In genomic region chr17:82271401-82271800, GRCh38 we compare ENCODE assay signal across 11 cellular contexts. TPM values are rescaled to one million over a fixed set of nuclear protein-coding genes. Genes with fewer than 3 reads are reported as not detected.
DNase-seq lines count a peak whose midpoint lies in the region; ATAC-seq and TF ChIP-seq lines count a peak whose summit lies in the region.
"Had no signal": no experiment of that assay in that cellular context is flagged by ENCODE, and none has a peak within 500 bp of the region (broad histone marks: within the 10 kb centered on the region; RNA-seq: fewer than 3 reads in every experiment).

No MANE protein-coding gene starts in this region.

- H3K9me3 Mint-ChIP-seq in HFFc6 (no peaks in the 10 kb centered on the region), brain (no peaks in the 10 kb centered on the region), naive B cell (no peaks in the 10 kb centered on the region)

- no peak for ATAC-seq in naive B cell (ENCODE audit: low read depth in 2 of 2)

- H3K27ac Mint-ChIP-seq in HFFc6 = no peak overlapping the region
- H3K27ac Mint-ChIP-seq in brain = peak overlapping the region in 3 of 5 experiments; percentile 15 to 98 (median 15)
- peak overlapping the region in 3 of 6 donors; percentile 47 to 92 (median 82) for H3K27ac Mint-ChIP-seq in naive B cell

- H3K36me3 ChIP-seq in H7 (replicated peaks; ENCODE audit: control insufficient read depth, insufficient read depth, low read length) = peaks cover 16% of the 10 kb centered on the region

- no peak for TF ChIP-seq CTCF in 22Rv1 (IDR thresholded peaks at IDR 0.05)
- no peak for TF ChIP-seq CTCF in HFFc6 (IDR thresholded peaks at IDR 0.05)
- no peak for TF ChIP-seq CTCF in brain (conservative IDR thresholded peaks at IDR 0.05)

- H3K36me3 Mint-ChIP-seq in HFFc6 (ENCODE audit: low read depth) (peaks cover 31% of the 10 kb centered on the region), brain (peaks cover 70% of the 10 kb centered on the region), naive B cell (peaks cover 0 to 6% of the 10 kb centered on the region in 2 donors)

- DNase-seq in HFFc6 (no peak), naive B cell (no peak), KG1 (lab: John Stamatoyannopoulos, UW) (no peak), H7 (no peak), HEK293T (ENCODE audit: extremely low spot score) (no peak), HK-2 (ENCODE audit: unreplicated experiment) (no peak)
- DNase-seq: activated effector memory CD4-positive, alpha-beta T cell treated with Interleukin-2 at 50 U/mL for 16 hours; DMS79 treated with DMSO at 0.1 percent for 48 hours; tibial artery had no signal

- CTCF ChIA-PET in HEK293T (lab: Yijun Ruan, JAX) = no interaction called here

- peak overlapping the region; percentile 91 for H3K4me3 Mint-ChIP-seq in HFFc6
- peak overlapping the region; percentile 88 to 99 (median 94) for H3K4me3 Mint-ChIP-seq in brain
- H3K4me3 Mint-ChIP-seq in naive B cell = peak overlapping the region in 7 of 8 donors; percentile 23 to 97 (median 92)

- H3K27me3 Mint-ChIP-seq in HFFc6 (ENCODE audit: insufficient read depth) (peaks cover 12% of the 10 kb centered on the region), brain (peaks cover 6% of the 10 kb centered on the region), naive B cell (no peaks in the 10 kb centered on the region)

- H3K4me1 Mint-ChIP-seq in HFFc6 (ENCODE audit: low read depth) = peaks cover 60% of the 10 kb centered on the region
- H3K4me1 Mint-ChIP-seq in brain = peaks cover 76% of the 10 kb centered on the region
- peaks cover 38 to 73% (median 66%) of the 10 kb centered on the region in 3 donors for H3K4me1 Mint-ChIP-seq in naive B cell

- H3K27ac ChIP-seq in 22Rv1 = 0 out of 2 replicates have a peak overlapping the region, but pooled peaks have one; percentile 91

- POLR2A ChIA-PET in HEK293T (lab: Yijun Ruan, JAX) = interaction anchor here (1.7 kb wide), 1 partner anchor 21 kb away, joined by 4 read pairs; no protein-coding TSS in a partner anchor

- no peaks in the 10 kb centered on the region for H3K27me3 ChIP-seq in H7 (ENCODE audit: control insufficient read depth, insufficient read depth, low read length)
- H3K27me3 ChIP-seq: tibial artery had no signal

- H3K4me3 ChIP-seq in H7 (ENCODE audit: insufficient read depth, low read depth, low read length) = no peak overlapping the region

TF ChIP-seq in HEK293T, 16 proteins besides CTCF, POLR2A, EP300 and RAD21:
- TF ChIP-seq ELF4 (IDR thresholded peaks at IDR 0.05) (no peak), PKNOX1 (IDR thresholded peaks at IDR 0.05) (no peak), HDGF (IDR thresholded peaks at IDR 0.05; ENCODE audit: borderline replicate concordance) (no peak), FOXA1 (IDR thresholded peaks at IDR 0.05) (no peak), SUZ12 (IDR thresholded peaks at IDR 0.05) (no peak), ARNT (IDR thresholded peaks at IDR 0.05) (no peak), L3MBTL2 (conservative IDR thresholded peaks at IDR 0.05) (no peak), ZNF384 (IDR thresholded peaks at IDR 0.05) (no peak)

RNA-seq across cellular contexts. Expression of gene CSNK1D, which starts 2.1 kb away (rescaled TPM):
- total RNA-seq in HFFc6 (2021; fragmentation: NEBNext Ultra II Directional; extraction: Animal tissue kit (Norgen Biotek cat#: 25700)) = 100 to 1,000 TPM; 116 to 128 (median 118) TPM
- 62.3 TPM for polyA plus RNA-seq in brain (ENCODE audit: insufficient read depth, low read depth, low replicate concordance)
- polyA plus RNA-seq in naive B cell (ENCODE audit: low read depth in 6 of 6) = 10 to 100 TPM; 27.7 to 78.6 (median 63.4) TPM
- 31.7 and 37.3 TPM in 2 replicates for total RNA-seq in H7 (2014; rRNA removed; shearing (Covaris generic))

RNA-seq across cellular contexts. Expression of gene SLC16A3, which starts 42.6 kb away (rescaled TPM):
- total RNA-seq in HFFc6 (2021; fragmentation: NEBNext Ultra II Directional; extraction: Animal tissue kit (Norgen Biotek cat#: 25700)) = 100 to 1,000 TPM; 475 to 624 (median 523) TPM
- polyA plus RNA-seq in brain (ENCODE audit: insufficient read depth, low read depth, low replicate concordance) (8.7 TPM), naive B cell (ENCODE audit: low read depth in 6 of 6) (1 to 10 TPM; 1.9 to 3.6 (median 1.9) TPM)
- total RNA-seq in H7 (2014; rRNA removed; shearing (Covaris generic)) = 31.2 and 52.0 TPM in 2 replicates

RNA-seq across cellular contexts. Expression of gene CD7, which starts 46.0 kb away (rescaled TPM):
- under 1 TPM in 1 of 6 experiments, not detected in 5; 0.20 TPM for total RNA-seq in HFFc6 (2021; fragmentation: NEBNext Ultra II Directional; extraction: Animal tissue kit (Norgen Biotek cat#: 25700))
- polyA plus RNA-seq in brain (ENCODE audit: insufficient read depth, low read depth, low replicate concordance) = 0.88 TPM
- polyA plus RNA-seq in naive B cell (ENCODE audit: low read depth in 6 of 6) = 1 to 10 TPM in 2 of 6 donors, under 1 TPM in 2, not detected in 2; 0.50 to 1.5 (median 1.0) TPM
- 0.38 and 1.7 TPM in 2 replicates for total RNA-seq in H7 (2014; rRNA removed; shearing (Covaris generic))

RNA-seq across cellular contexts. Expression of gene CCDC57, which starts 58.8 kb away (rescaled TPM):
- 10 to 100 TPM; 12.8 to 15.6 (median 13.6) TPM for total RNA-seq in HFFc6 (2021; fragmentation: NEBNext Ultra II Directional; extraction: Animal tissue kit (Norgen Biotek cat#: 25700))
- polyA plus RNA-seq in brain (ENCODE audit: insufficient read depth, low read depth, low replicate concordance) (15.6 TPM), naive B cell (ENCODE audit: low read depth in 6 of 6) (10 to 100 TPM; 15.9 to 31.8 (median 26.5) TPM)
- 3.7 and 6.0 TPM in 2 replicates for total RNA-seq in H7 (2014; rRNA removed; shearing (Covaris generic))
